1 cellular context compared by ENCODE assay signal in genomic region chr2:173086518-173087213, GRCh38.
TF ChIP-seq lines count a peak whose summit lies in the region.

No MANE protein-coding gene starts in this region.

TF ChIP-seq in WTC11, 78 proteins besides CTCF, POLR2A, EP300 and RAD21 (continued from another document):
- TF ChIP-seq HMGXB4 (CRISPR knock-in tag; IDR thresholded peaks at IDR 0.05) (no peak), HMGA2 (CRISPR knock-in tag; IDR thresholded peaks at IDR 0.05) (no peak), ERG (CRISPR knock-in tag; IDR thresholded peaks at IDR 0.05) (no peak)
TF ChIP-seq in WTC11: peak in this region for 0.
